ENCODE assay signal across 11 cellular contexts in genomic region chr15:49877117-49877860, GRCh38.
DNase-seq lines count a peak whose midpoint lies in the region; ATAC-seq, FAIRE-seq and TF ChIP-seq lines count a peak whose summit lies in the region.
"Had no signal": no experiment of that assay in that cellular context is flagged by ENCODE, and none has a peak within 500 bp of the region (broad histone marks: within the 10 kb centered on the region; RNA-seq: fewer than 3 reads in every experiment).

No MANE protein-coding gene starts in this region.

- H3K36me3 Mint-ChIP-seq in MCF 10A (ENCODE audit: insufficient read depth, unreplicated experiment): no peaks in the 10 kb centered on the region
- no peaks in the 10 kb centered on the region for H3K36me3 Mint-ChIP-seq in naive thymus-derived CD8-positive, alpha-beta T cell

- POLR2A ChIA-PET in MCF 10A (lab: Yijun Ruan, JAX): interaction anchor here (0.6 to 1.7 kb wide), 3 partner anchors 8 to 18 kb away, joined by 4 to 9 read pairs (median 6); no protein-coding TSS in a partner anchor
- POLR2A ChIA-PET in naive thymus-derived CD8-positive, alpha-beta T cell (lab: Charles Lee): no interaction called here

- WGBS in pancreas, 2 donors: 55 to 58% methylated on average over 7 of the region's 7 CpGs

- H3K27me3 ChIP-seq in breast epithelium (no peaks in the 10 kb centered on the region), pancreas (no peaks in the 10 kb centered on the region)
- H3K27me3 ChIP-seq: SJSA1 had no signal

- no peaks in the 10 kb centered on the region for H3K27me3 Mint-ChIP-seq in MCF 10A (ENCODE audit: insufficient read depth, unreplicated experiment)
- peaks cover 0 to 7% (median 0%) of the 10 kb centered on the region in 5 donors for H3K27me3 Mint-ChIP-seq in naive thymus-derived CD8-positive, alpha-beta T cell

- TF ChIP-seq POLR2A in breast epithelium (IDR thresholded peaks at IDR 0.05): no peak

- H3K4me1 ChIP-seq in breast epithelium (peaks cover 0 to 5% of the 10 kb centered on the region in 2 donors), pancreas (no peaks in the 10 kb centered on the region)
- H3K4me1 ChIP-seq: SJSA1 had no signal

- no peak overlapping the region for H3K27ac Mint-ChIP-seq in MCF 10A (ENCODE audit: low read depth, unreplicated experiment)
- H3K27ac Mint-ChIP-seq in naive thymus-derived CD8-positive, alpha-beta T cell: no peak overlapping the region
- H3K27ac Mint-ChIP-seq: activated CD4-positive, alpha-beta T cell treated with anti-CD3 and anti-CD28 coated beads for 36 hours had no signal

- H3K27ac ChIP-seq in breast epithelium: peak overlapping the region; percentile 76 to 93
- H3K27ac ChIP-seq in pancreas: peak overlapping the region in 2 of 4 donors; percentile 7 to 23
- H3K27ac ChIP-seq: SJSA1 had no signal

- no TSS peak for BruUV-seq in MCF 10A (replicated peaks; lab: Mats Ljungman, UMichigan)

- intact Hi-C loops in breast epithelium (cut with DNase I; ENCODE audit: low total_unique reads) (no loop called here), MCF 10A (cut with micrococcal nuclease) (no loop called here), pancreas (cut with DNase I) (loop anchor here in 1 of 3 donors (10.0 kb wide), 1 partner anchor 128 kb away; no protein-coding TSS in a partner anchor)

- DNase-seq in breast epithelium (ENCODE audit: low spot score in 2 of 2) (no peak), MCF 10A (ENCODE audit: unreplicated experiment) (no peak), fibroblast of the conjunctiva (ENCODE audit: low read depth) (peak; percentile 77), pancreas (no peak), H4 (ENCODE audit: low spot score) (no peak)
- no peak for DNase-seq in naive thymus-derived CD8-positive, alpha-beta T cell
- DNase-seq in activated effector memory CD4-positive, alpha-beta T cell treated with anti-CD3 and anti-CD28 coated beads, Interleukin-2, amount 50 U/mL, for 16 hours: no peak
- DNase-seq: activated CD4-positive, alpha-beta T cell treated with anti-CD3 and anti-CD28 coated beads for 36 hours; activated gamma-delta T cell treated with Interleukin-2 at 50 U/mL for 16 hours had no signal

- no peak for FAIRE-seq in pancreas (lab: Jason Lieb, UNC)

- no peak overlapping the region for H3K4me3 Mint-ChIP-seq in MCF 10A (ENCODE audit: unreplicated experiment)
- no peak overlapping the region for H3K4me3 Mint-ChIP-seq in naive thymus-derived CD8-positive, alpha-beta T cell
- H3K4me3 Mint-ChIP-seq: activated CD4-positive, alpha-beta T cell treated with anti-CD3 and anti-CD28 coated beads for 36 hours had no signal

- peak in 3 of 4 donors; percentile 31 to 58 (median 41) for ATAC-seq in pancreas
- no peak for ATAC-seq in naive thymus-derived CD8-positive, alpha-beta T cell
- no peak for ATAC-seq in HG03565 (IDR thresholded peaks at IDR 0.05; ENCODE audit: unreplicated experiment)
- ATAC-seq: activated CD4-positive, alpha-beta T cell treated with anti-CD3 and anti-CD28 coated beads for 36 hours had no signal

- no peaks in the 10 kb centered on the region for H3K4me1 Mint-ChIP-seq in MCF 10A (ENCODE audit: insufficient read depth, unreplicated experiment)
- H3K4me1 Mint-ChIP-seq in naive thymus-derived CD8-positive, alpha-beta T cell: peaks cover 0 to 2% (median 0%) of the 10 kb centered on the region in 4 donors
- H3K4me1 Mint-ChIP-seq: activated CD4-positive, alpha-beta T cell treated with anti-CD3 and anti-CD28 coated beads for 36 hours had no signal

- H3K9me3 ChIP-seq in breast epithelium (no peaks in the 10 kb centered on the region), pancreas (no peaks in the 10 kb centered on the region)
- H3K9me3 ChIP-seq: SJSA1 had no signal

- CTCF ChIA-PET in MCF 10A (lab: Yijun Ruan, JAX): interaction anchor here (0.6 to 2.7 kb wide), 16 partner anchors 9 to 455 kb away, joined by 3 to 13 read pairs (median 4); no protein-coding TSS in a partner anchor

- H3K4me3 ChIP-seq in breast epithelium (no peak overlapping the region), pancreas (no peak overlapping the region)
- H3K4me3 ChIP-seq: SJSA1 had no signal

- no peaks in the 10 kb centered on the region for H3K9me3 Mint-ChIP-seq in MCF 10A (ENCODE audit: unreplicated experiment)
- no peaks in the 10 kb centered on the region for H3K9me3 Mint-ChIP-seq in naive thymus-derived CD8-positive, alpha-beta T cell

- no peak for TF ChIP-seq CTCF in breast epithelium (IDR thresholded peaks at IDR 0.05)
- TF ChIP-seq CTCF in MCF 10A (IDR thresholded peaks at IDR 0.05; ENCODE audit: unreplicated experiment): no peak
- no peak for TF ChIP-seq CTCF in pancreas (IDR thresholded peaks at IDR 0.05)

- H3K36me3 ChIP-seq in breast epithelium (no peaks in the 10 kb centered on the region), pancreas (no peaks in the 10 kb centered on the region)
- H3K36me3 ChIP-seq: SJSA1 had no signal

Comparison
In these comparisons a context has a peak if more than half of its experiments do, and no peak if none do; other contexts are left out.
1. ATAC-seq: peak in pancreas (3 of 4); none in naive thymus-derived CD8-positive, alpha-beta T cell (0 of 2) and HG03565 (single experiment).